9 cellular contexts compared by ENCODE assay signal in genomic region chrX:120791013-120791643, GRCh38.
DNase-seq lines count a peak whose midpoint lies in the region; ATAC-seq and TF ChIP-seq lines count a peak whose summit lies in the region.
"Had no signal": no experiment of that assay in that cellular context is flagged by ENCODE, and none has a peak within 500 bp of the region (broad histone marks: within the 10 kb centered on the region; RNA-seq: fewer than 3 reads in every experiment).

No MANE protein-coding gene starts in this region.

- H3K27me3 ChIP-seq in hepatocyte, result no peaks in the 10 kb centered on the region

- 65% methylated on average over 2 of the region's 2 CpGs for WGBS in hepatocyte (ENCODE audit: low lambda C conversion rate, missing lambda C conversion rate)

- peak; percentile 51 for DNase-seq in Right ventricle myocardium inferior (ENCODE audit: missing footprints)
- DNase-seq in cardiac septum (ENCODE audit: low spot score), result no peak
- peak; percentile 67 for DNase-seq in amniotic epithelial cell (ENCODE audit: low read depth)
- peak; percentile 31 for DNase-seq in hepatocyte (ENCODE audit: low spot score)
- no peak for DNase-seq in NCI-H2227 (lab: John Stamatoyannopoulos, UW; ENCODE audit: unreplicated experiment)
- DNase-seq in cerebellar nuclear complex (lab: John Stamatoyannopoulos, UW), result no peak
- DNase-seq in germinal center (ENCODE audit: low spot score), result no peak
- DNase-seq: COR-L47 had no signal

- H3K79me2 ChIP-seq in hepatocyte, result no peaks in the 10 kb centered on the region

- H3K9me3 ChIP-seq in hepatocyte (ENCODE audit: low read depth), result no peaks in the 10 kb centered on the region

- peak; percentile 54 for ATAC-seq in Right ventricle myocardium inferior
- ATAC-seq in GM19351 (IDR thresholded peaks at IDR 0.05; ENCODE audit: unreplicated experiment), result no peak

- H3K4me2 ChIP-seq in hepatocyte, result no peak overlapping the region

- H3K27ac ChIP-seq in hepatocyte, result no peak overlapping the region

- no peaks in the 10 kb centered on the region for H3K4me1 ChIP-seq in hepatocyte (ENCODE audit: insufficient read depth)

- intact Hi-C loops in Right ventricle myocardium inferior (cut with DNase I), result loop anchor here (5.0 kb wide), 1 partner anchor 786 kb away; no protein-coding TSS in a partner anchor
- intact Hi-C loops in cardiac septum (cut with DNase I), result loop anchor here (5.0 kb wide), 1 partner anchor 786 kb away; no protein-coding TSS in a partner anchor

- H4K20me1 ChIP-seq in hepatocyte (ENCODE audit: insufficient read depth, poor library complexity, severe bottlenecking), result no peaks in the 10 kb centered on the region

- TF ChIP-seq CTCF in hepatocyte (IDR thresholded peaks at IDR 0.05; ENCODE audit: poor library complexity), result no peak

- H3K9me2 ChIP-seq in hepatocyte (replicated peaks; ENCODE audit: insufficient read depth), result no peaks in the 10 kb centered on the region

- no peak overlapping the region for H3K4me3 ChIP-seq in hepatocyte

- no peak overlapping the region for H2AFZ ChIP-seq in hepatocyte

- H3K36me3 ChIP-seq in hepatocyte (replicated peaks; ENCODE audit: insufficient read depth, low read depth), result no peaks in the 10 kb centered on the region

Comparison
In these comparisons a context has a peak if more than half of its experiments do, and no peak if none do; other contexts are left out.
1. DNase-seq: peak in Right ventricle myocardium inferior (single experiment), amniotic epithelial cell (single experiment) and hepatocyte (single experiment); none in cardiac septum (single experiment), NCI-H2227 (single experiment), cerebellar nuclear complex (0 of 2) and germinal center (single experiment).